Comparison of ENCODE assay signal across 1 cellular context in the genomic region with DNA sequence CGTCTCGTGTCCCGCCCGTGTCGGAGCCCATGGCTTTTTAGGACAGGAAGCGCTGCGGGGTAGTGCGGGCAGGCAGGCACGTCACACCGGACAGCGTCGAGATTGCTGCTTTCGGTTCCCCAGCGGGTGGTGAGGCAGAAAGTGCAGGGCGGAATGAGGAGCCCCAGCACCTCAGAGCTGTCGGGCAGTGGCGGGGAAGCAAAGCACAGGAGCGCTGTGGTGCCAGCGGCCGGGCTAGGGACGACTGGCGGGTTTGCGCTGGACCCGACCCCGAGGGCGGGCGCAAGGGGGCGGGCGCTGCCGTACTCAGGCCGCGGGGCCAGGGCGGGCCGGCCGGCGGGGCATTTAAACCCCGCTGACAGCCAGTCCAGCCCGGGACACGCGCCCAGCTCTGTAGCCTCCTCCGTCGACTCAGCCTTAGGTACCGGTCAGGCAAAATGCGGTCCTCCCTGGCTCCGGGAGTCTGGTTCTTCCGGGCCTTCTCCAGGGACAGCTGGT.
TF ChIP-seq lines count a peak whose summit lies in the region.

TSS of gene SLC37A2 (plus strand) at position 375 of the 498 bp plus-strand sequence. CDS start at position 438, 63 bp downstream.

TF ChIP-seq in HepG2, 621 proteins besides CTCF, POLR2A, EP300 and RAD21 (continued from another document and continues in another):
- TF ChIP-seq, protein P1, sequence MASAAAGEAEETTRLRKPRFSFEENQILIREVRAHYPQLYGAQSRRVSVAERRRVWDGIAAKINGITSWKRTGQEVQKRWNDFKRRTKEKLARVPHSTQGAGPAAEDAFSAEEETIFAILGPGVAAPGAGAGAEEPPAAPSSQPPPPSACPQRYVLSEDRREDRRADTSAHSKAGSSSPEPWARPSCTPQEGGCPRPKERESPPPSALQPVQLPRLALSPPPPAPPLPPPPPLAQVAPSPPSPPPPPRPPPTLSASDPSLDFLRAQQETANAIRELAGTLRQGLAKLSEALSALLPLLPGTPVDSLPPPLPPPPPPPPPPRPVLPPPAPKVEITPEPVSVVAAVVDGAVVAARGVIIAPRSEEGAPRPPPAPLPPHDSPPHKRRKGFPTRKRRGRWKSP (CRISPR knock-in tag; IDR thresholded peaks at IDR 0.05) = peak; percentile 95
- TF ChIP-seq ZNF280D (CRISPR knock-in tag; IDR thresholded peaks at IDR 0.05) (peak; percentile 47; the same call in 1 of the 2 replicates), ZHX1 (CRISPR knock-in tag; IDR thresholded peaks at IDR 0.05; ENCODE audit: low read depth) (no peak), ZNF775 (CRISPR knock-in tag; IDR thresholded peaks at IDR 0.05; ENCODE audit: borderline replicate concordance) (no peak), SAP130 (CRISPR knock-in tag; IDR thresholded peaks at IDR 0.05; ENCODE audit: low read depth) (peak; percentile 91), HDAC1 (CRISPR knock-in tag; IDR thresholded peaks at IDR 0.05) (peak; percentile 19; the same call in 1 of the 2 replicates), CBFB (CRISPR knock-in tag; IDR thresholded peaks at IDR 0.05) (no peak), POLR2AphosphoS5 (IDR thresholded peaks at IDR 0.05; ENCODE audit: low read depth, low read length) (no peak), PRPF4 (IDR thresholded peaks at IDR 0.05; ENCODE audit: low read depth, low read length, poor library complexity, severe bottlenecking) (no peak), ZNF143 (CRISPR knock-in tag; IDR thresholded peaks at IDR 0.05) (peak; percentile 22; the same call in 1 of the 2 replicates), BCL3 (CRISPR knock-in tag; IDR thresholded peaks at IDR 0.05) (no peak), ZMYM3 (CRISPR knock-in tag; IDR thresholded peaks at IDR 0.05) (0 out of 2 replicates have a peak, but pooled peaks have one; percentile 31), ETS1 (CRISPR knock-in tag; IDR thresholded peaks at IDR 0.05) (no peak), ARID5B (CRISPR knock-in tag; IDR thresholded peaks at IDR 0.05) (no peak), GATAD1 (CRISPR knock-in tag; IDR thresholded peaks at IDR 0.05) (0 out of 2 replicates have a peak, but pooled peaks have one; percentile 12), THAP8 (CRISPR knock-in tag; IDR thresholded peaks at IDR 0.05; ENCODE audit: borderline replicate concordance) (no peak), GABPB1 (CRISPR knock-in tag; IDR thresholded peaks at IDR 0.05) (peak; percentile 62; the same call in 1 of the 2 replicates), ZNF713 (CRISPR knock-in tag; IDR thresholded peaks at IDR 0.05) (no peak), ZSCAN31 (CRISPR knock-in tag; IDR thresholded peaks at IDR 0.05; ENCODE audit: low read depth) (peak; percentile 63; the same call in 1 of the 2 replicates), NONO (IDR thresholded peaks at IDR 0.05) (no peak), NONO (CRISPR knock-in tag; conservative IDR thresholded peaks at IDR 0.05) (peak; percentile 43; the same call in 1 of the 2 replicates), ZNF234 (CRISPR knock-in tag; conservative IDR thresholded peaks at IDR 0.05) (peak; percentile 75; the same call in 1 of the 2 replicates)
- TF ChIP-seq, protein P2, sequence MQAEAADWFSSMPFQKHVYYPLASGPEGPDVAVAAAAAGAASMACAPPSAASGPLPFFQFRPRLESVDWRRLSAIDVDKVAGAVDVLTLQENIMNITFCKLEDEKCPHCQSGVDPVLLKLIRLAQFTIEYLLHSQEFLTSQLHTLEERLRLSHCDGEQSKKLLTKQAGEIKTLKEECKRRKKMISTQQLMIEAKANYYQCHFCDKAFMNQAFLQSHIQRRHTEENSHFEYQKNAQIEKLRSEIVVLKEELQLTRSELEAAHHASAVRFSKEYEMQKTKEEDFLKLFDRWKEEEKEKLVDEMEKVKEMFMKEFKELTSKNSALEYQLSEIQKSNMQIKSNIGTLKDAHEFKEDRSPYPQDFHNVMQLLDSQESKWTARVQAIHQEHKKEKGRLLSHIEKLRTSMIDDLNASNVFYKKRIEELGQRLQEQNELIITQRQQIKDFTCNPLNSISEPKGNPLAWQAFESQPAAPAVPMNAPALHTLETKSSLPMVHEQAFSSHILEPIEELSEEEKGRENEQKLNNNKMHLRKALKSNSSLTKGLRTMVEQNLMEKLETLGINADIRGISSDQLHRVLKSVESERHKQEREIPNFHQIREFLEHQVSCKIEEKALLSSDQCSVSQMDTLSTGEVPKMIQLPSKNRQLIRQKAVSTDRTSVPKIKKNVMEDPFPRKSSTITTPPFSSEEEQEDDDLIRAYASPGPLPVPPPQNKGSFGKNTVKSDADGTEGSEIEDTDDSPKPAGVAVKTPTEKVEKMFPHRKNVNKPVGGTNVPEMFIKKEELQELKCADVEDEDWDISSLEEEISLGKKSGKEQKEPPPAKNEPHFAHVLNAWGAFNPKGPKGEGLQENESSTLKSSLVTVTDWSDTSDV (CRISPR knock-in tag; IDR thresholded peaks at IDR 0.05) = 0 out of 2 replicates have a peak, but pooled peaks have one; percentile 52
- TF ChIP-seq, protein P3, sequence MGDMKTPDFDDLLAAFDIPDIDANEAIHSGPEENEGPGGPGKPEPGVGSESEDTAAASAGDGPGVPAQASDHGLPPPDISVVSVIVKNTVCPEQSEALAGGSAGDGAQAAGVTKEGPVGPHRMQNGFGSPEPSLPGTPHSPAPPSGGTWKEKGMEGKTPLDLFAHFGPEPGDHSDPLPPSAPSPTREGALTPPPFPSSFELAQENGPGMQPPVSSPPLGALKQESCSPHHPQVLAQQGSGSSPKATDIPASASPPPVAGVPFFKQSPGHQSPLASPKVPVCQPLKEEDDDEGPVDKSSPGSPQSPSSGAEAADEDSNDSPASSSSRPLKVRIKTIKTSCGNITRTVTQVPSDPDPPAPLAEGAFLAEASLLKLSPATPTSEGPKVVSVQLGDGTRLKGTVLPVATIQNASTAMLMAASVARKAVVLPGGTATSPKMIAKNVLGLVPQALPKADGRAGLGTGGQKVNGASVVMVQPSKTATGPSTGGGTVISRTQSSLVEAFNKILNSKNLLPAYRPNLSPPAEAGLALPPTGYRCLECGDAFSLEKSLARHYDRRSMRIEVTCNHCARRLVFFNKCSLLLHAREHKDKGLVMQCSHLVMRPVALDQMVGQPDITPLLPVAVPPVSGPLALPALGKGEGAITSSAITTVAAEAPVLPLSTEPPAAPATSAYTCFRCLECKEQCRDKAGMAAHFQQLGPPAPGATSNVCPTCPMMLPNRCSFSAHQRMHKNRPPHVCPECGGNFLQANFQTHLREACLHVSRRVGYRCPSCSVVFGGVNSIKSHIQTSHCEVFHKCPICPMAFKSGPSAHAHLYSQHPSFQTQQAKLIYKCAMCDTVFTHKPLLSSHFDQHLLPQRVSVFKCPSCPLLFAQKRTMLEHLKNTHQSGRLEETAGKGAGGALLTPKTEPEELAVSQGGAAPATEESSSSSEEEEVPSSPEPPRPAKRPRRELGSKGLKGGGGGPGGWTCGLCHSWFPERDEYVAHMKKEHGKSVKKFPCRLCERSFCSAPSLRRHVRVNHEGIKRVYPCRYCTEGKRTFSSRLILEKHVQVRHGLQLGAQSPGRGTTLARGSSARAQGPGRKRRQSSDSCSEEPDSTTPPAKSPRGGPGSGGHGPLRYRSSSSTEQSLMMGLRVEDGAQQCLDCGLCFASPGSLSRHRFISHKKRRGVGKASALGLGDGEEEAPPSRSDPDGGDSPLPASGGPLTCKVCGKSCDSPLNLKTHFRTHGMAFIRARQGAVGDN (CRISPR knock-in tag; IDR thresholded peaks at IDR 0.05) = peak; percentile 85
- TF ChIP-seq, protein P4, sequence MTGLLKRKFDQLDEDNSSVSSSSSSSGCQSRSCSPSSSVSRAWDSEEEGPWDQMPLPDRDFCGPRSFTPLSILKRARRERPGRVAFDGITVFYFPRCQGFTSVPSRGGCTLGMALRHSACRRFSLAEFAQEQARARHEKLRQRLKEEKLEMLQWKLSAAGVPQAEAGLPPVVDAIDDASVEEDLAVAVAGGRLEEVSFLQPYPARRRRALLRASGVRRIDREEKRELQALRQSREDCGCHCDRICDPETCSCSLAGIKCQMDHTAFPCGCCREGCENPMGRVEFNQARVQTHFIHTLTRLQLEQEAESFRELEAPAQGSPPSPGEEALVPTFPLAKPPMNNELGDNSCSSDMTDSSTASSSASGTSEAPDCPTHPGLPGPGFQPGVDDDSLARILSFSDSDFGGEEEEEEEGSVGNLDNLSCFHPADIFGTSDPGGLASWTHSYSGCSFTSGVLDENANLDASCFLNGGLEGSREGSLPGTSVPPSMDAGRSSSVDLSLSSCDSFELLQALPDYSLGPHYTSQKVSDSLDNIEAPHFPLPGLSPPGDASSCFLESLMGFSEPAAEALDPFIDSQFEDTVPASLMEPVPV (CRISPR knock-in tag; IDR thresholded peaks at IDR 0.05) = 0 out of 2 replicates have a peak, but pooled peaks have one; percentile 28
